ENCODE assay signal across 19 cellular contexts in the genomic region with DNA sequence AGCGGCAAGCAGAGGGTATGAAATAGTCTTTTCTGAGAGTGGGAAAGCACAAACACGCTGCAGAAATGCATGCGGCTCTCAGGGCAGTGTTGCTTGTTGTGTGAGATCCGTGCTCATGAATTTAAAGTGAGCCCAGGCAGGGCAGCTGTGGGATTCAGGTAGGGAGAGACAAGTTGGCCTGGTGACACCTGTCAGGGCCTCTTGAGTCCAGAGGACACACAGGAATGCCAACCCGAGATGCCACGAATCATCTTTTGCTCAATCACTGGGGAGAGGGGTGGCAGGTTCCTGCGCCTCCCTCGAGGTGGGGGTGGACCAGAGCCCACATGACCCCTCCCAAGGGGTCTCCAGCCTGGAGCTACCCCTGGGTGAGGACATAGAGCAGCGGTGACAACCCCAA.
DNase-seq lines count a peak whose midpoint lies in the region; TF ChIP-seq lines count a peak whose summit lies in the region.
"Had no signal": no experiment of that assay in that cellular context is flagged by ENCODE, and none has a peak within 500 bp of the region (broad histone marks: within the 10 kb centered on the region; RNA-seq: fewer than 3 reads in every experiment).

No MANE protein-coding gene starts in this region.

- no peak for TF ChIP-seq POLR2A in sigmoid colon (IDR thresholded peaks at IDR 0.05)

- no peak overlapping the region for H3K27ac ChIP-seq in endodermal cell (ENCODE audit: low read depth, low read length)
- H3K27ac ChIP-seq in sigmoid colon: no peak overlapping the region
- H3K27ac ChIP-seq: 22Rv1, A549, C4-2B had no signal

- H3K27ac Mint-ChIP-seq in endodermal cell: no peak overlapping the region
- H3K27ac Mint-ChIP-seq: CD4-positive, alpha-beta T cell had no signal

- peak; percentile 33 for DNase-seq in activated CD8-positive, alpha-beta memory T cell treated with anti-CD3 and anti-CD28 coated beads for 24 hours
- DNase-seq in activated CD8-positive, alpha-beta memory T cell treated with anti-CD3 and anti-CD28 coated beads, Interleukin-2, amount 50 U/mL, for 4 hours: no peak
- DNase-seq in GM13976 (ENCODE audit: low spot score): peak; percentile 4
- peak; percentile 38 for DNase-seq in endodermal cell
- peak; percentile 36 for DNase-seq in sigmoid colon
- DNase-seq in HK-2 (ENCODE audit: unreplicated experiment): no peak
- no peak for DNase-seq in NCI-H446 (lab: John Stamatoyannopoulos, UW)
- DNase-seq in activated naive CD4-positive, alpha-beta T cell (lab: John Stamatoyannopoulos, UW): no peak
- DNase-seq: AML-193; Caco-2; CD4-positive, alpha-beta T cell; DMS153; DMS79; GDM1; GOT3 had no signal

- no peak overlapping the region for H3K4me3 Mint-ChIP-seq in endodermal cell
- H3K4me3 Mint-ChIP-seq: CD4-positive, alpha-beta T cell; H9 had no signal

- H3K4me3 ChIP-seq in endodermal cell (ENCODE audit: low read length) (no peak overlapping the region), sigmoid colon (no peak overlapping the region)
- H3K4me3 ChIP-seq: A549 had no signal

- 91 to 97% methylated on average over 4 to 9 of the region's 9 CpGs for WGBS in endodermal cell (ENCODE audit: insufficient coverage in 1 of 2, insufficient read length in 1 of 2), 2 experiments
- 56 to 74% methylated on average over 9 of the region's 9 CpGs for WGBS in sigmoid colon, 2 donors

- H3K36me3 ChIP-seq in endodermal cell (ENCODE audit: control insufficient read depth, insufficient read depth, low read length): no peaks in the 10 kb centered on the region
- H3K36me3 ChIP-seq in sigmoid colon: no peaks in the 10 kb centered on the region

- H3K4me1 ChIP-seq in endodermal cell (ENCODE audit: control insufficient read depth, insufficient read depth, low read length): no peaks in the 10 kb centered on the region
- H3K4me1 ChIP-seq in sigmoid colon: no peaks in the 10 kb centered on the region
- H3K4me1 ChIP-seq: A549, Caco-2 had no signal

- in situ Hi-C loops in GM13976 (cut with MboI; ENCODE audit: low sequenced_read_pairs, unreplicated experiment): no loop called here

- peaks cover 5% of the 10 kb centered on the region for H3K9me3 Mint-ChIP-seq in endodermal cell
- H3K9me3 Mint-ChIP-seq: CD4-positive, alpha-beta T cell had no signal

- H3K9me3 ChIP-seq in endodermal cell (ENCODE audit: control insufficient read depth, low read length): no peaks in the 10 kb centered on the region
- no peaks in the 10 kb centered on the region for H3K9me3 ChIP-seq in sigmoid colon
- H3K9me3 ChIP-seq: A549, Caco-2 had no signal

- H3K27me3 ChIP-seq in endodermal cell (ENCODE audit: control insufficient read depth, insufficient read depth, low read length, poor library complexity, severe bottlenecking) (no peaks in the 10 kb centered on the region), sigmoid colon (peaks cover 0 to 20% (median 0%) of the 10 kb centered on the region in 3 donors)

- TF ChIP-seq EP300 in sigmoid colon (IDR thresholded peaks at IDR 0.05): no peak

- H3K27me3 Mint-ChIP-seq in endodermal cell (ENCODE audit: insufficient read depth): no peaks in the 10 kb centered on the region

- no peaks in the 10 kb centered on the region for H3K4me1 Mint-ChIP-seq in endodermal cell

- H3K36me3 Mint-ChIP-seq in endodermal cell (ENCODE audit: low read depth): no peaks in the 10 kb centered on the region

- H3K9ac ChIP-seq in endodermal cell (ENCODE audit: extremely low read depth, low read length, poor library complexity, severe bottlenecking): no peak overlapping the region

- intact Hi-C loops in sigmoid colon (cut with DNase I): no loop called here

- TF ChIP-seq CTCF in GM13976 (IDR thresholded peaks at IDR 0.05; ENCODE audit: borderline replicate concordance, control extremely low read depth, extremely low read depth, insufficient read depth, missing control alignments): no peak
- no peak for TF ChIP-seq CTCF in endodermal cell (conservative IDR thresholded peaks at IDR 0.05)
- TF ChIP-seq CTCF in sigmoid colon (IDR thresholded peaks at IDR 0.05): no peak

Comparison
In these comparisons a context has a peak if more than half of its experiments do, and no peak if none do; other contexts are left out.
1. DNase-seq: peak in activated CD8-positive, alpha-beta memory T cell treated with anti-CD3 and anti-CD28 coated beads for 24 hours (single experiment), GM13976 (single experiment), endodermal cell (single experiment) and sigmoid colon (single experiment); none in activated CD8-positive, alpha-beta memory T cell treated with anti-CD3 and anti-CD28 coated beads, Interleukin-2, amount 50 U/mL, for 4 hours (single experiment), HK-2 (single experiment), NCI-H446 (0 of 2) and activated naive CD4-positive, alpha-beta T cell (0 of 4).